In genomic region chr16:83755391-83755790, GRCh38 we compare ENCODE assay signal across 21 cellular contexts. TPM values are rescaled to one million over a fixed set of nuclear protein-coding genes. Genes with fewer than 3 reads are reported as not detected.
A peak's percentile ranks its signal among the peaks of the same experiment; 100 is the strongest.
DNase-seq lines count a peak whose midpoint lies in the region; ATAC-seq, FAIRE-seq and TF ChIP-seq lines count a peak whose summit lies in the region.
"Had no signal": no experiment of that assay in that cellular context is flagged by ENCODE, and none has a peak within 500 bp of the region (broad histone marks: within the 10 kb centered on the region; RNA-seq: fewer than 3 reads in every experiment).

No MANE protein-coding gene starts in this region.

- H3K36me3 Mint-ChIP-seq in WTC11 = peaks cover 20% of the 10 kb centered on the region
- H3K36me3 Mint-ChIP-seq: CD8-positive, alpha-beta T cell had no signal

- POLR2A ChIA-PET in HepG2 (lab: Yijun Ruan, JAX) = no interaction called here
- POLR2A ChIA-PET in WTC11 (lab: Charles Lee) = no interaction called here

- TF ChIP-seq EP300 in HepG2 (IDR thresholded peaks at IDR 0.05; ENCODE audit: low read depth in 2 of 2, low read length in 2 of 2) (no peak), HepG2 (CRISPR knock-in tag; IDR thresholded peaks at IDR 0.05; ENCODE audit: borderline replicate concordance) (no peak)

- in situ Hi-C loops in HepG2 (cut with HindIII; ENCODE audit: extremely low pct_ligation_motif_present, low pct_unique_long_range_greater_than_20kb) = no loop called here

- H3K4me2 ChIP-seq in HepG2 (ENCODE audit: low read depth, low read length) = no peak overlapping the region
- H3K4me2 ChIP-seq: A549; BLaER1 treated with 17β-estradiol and CSF1 and Interleukin-3, amounts not matched to agents 10 nM and 100 nM had no signal

- intact Hi-C loops in HepG2 (cut with micrococcal nuclease; ENCODE audit: unreplicated experiment) = no loop called here
- intact Hi-C loops in right lobe of liver (cut with DNase I) = no loop called here

- H3K4me3 ChIP-seq in HepG2 (replicated peaks in 1 of 3; ENCODE audit: insufficient read depth in 1 of 3, low read depth in 2 of 3, low read length in 3 of 3) (no peak overlapping the region), right lobe of liver (no peak overlapping the region)
- H3K4me3 ChIP-seq: A549; BLaER1 treated with 17β-estradiol and CSF1 and Interleukin-3, amounts not matched to agents 10 nM and 100 nM had no signal

- CTCF ChIA-PET in HepG2 (lab: Yijun Ruan, JAX; ENCODE audit: low intra/inter-chr PET ratio, low total read pairs) (no interaction called here), WTC11 (lab: Charles Lee) (no interaction called here)

- H3K4me1 Mint-ChIP-seq in WTC11 = no peaks in the 10 kb centered on the region
- H3K4me1 Mint-ChIP-seq: B cell had no signal

- no peak overlapping the region for H3K27ac Mint-ChIP-seq in WTC11
- H3K27ac Mint-ChIP-seq: B cell; CD4-positive, alpha-beta T cell; CD8-positive, alpha-beta T cell had no signal

- H4K20me1 ChIP-seq in HepG2 (ENCODE audit: insufficient read depth, low read length) = no peaks in the 10 kb centered on the region
- H4K20me1 ChIP-seq: BLaER1 treated with 17β-estradiol and CSF1 and Interleukin-3, amounts not matched to agents 10 nM and 100 nM had no signal

- H3K9me3 Mint-ChIP-seq in WTC11 = peaks cover 50% of the 10 kb centered on the region
- H3K9me3 Mint-ChIP-seq: CD4-positive, alpha-beta T cell had no signal

- peaks cover 13% of the 10 kb centered on the region for H3K9me3 ChIP-seq in HepG2 (ENCODE audit: low read length)
- peaks cover 0 to 5% (median 0%) of the 10 kb centered on the region in 4 donors for H3K9me3 ChIP-seq in right lobe of liver

- H3K27me3 Mint-ChIP-seq in WTC11 (ENCODE audit: low read depth) = no peaks in the 10 kb centered on the region

- TF ChIP-seq POLR2A in HepG2 (IDR thresholded peaks at IDR 0.05; ENCODE audit: insufficient read depth in 1 of 2, low read depth in 2 of 2, low read length in 2 of 2) (no peak), right lobe of liver (IDR thresholded peaks at IDR 0.05) (no peak)

- H3K4me1 ChIP-seq in HepG2 (ENCODE audit: insufficient read depth, low read length) (peaks cover 10% of the 10 kb centered on the region; the same call in 1 of the 2 replicates), right lobe of liver (peaks cover 0 to 5% (median 0%) of the 10 kb centered on the region in 4 donors)
- H3K4me1 ChIP-seq: A549; BLaER1 treated with 17β-estradiol and CSF1 and Interleukin-3, amounts not matched to agents 10 nM and 100 nM had no signal

- H3K79me2 ChIP-seq in HepG2 (ENCODE audit: insufficient read depth, low read length) = no peaks in the 10 kb centered on the region

- DNase-seq in HepG2 (ENCODE audit: low spot score) (no peak), right lobe of liver (no peak), WTC11 (ENCODE audit: low spot score) (no peak), foreskin melanocyte (no peak)
- DNase-seq: AML-193; Caco-2; Calu3; CD4-positive, alpha-beta T cell; CD8-positive, alpha-beta T cell; DMS79 treated with DMSO at 0.1 percent for 48 hours; GF-D8 had no signal

- H3K36me3 ChIP-seq in HepG2 (replicated peaks in 1 of 2; ENCODE audit: control insufficient read depth in 1 of 2, insufficient read depth in 2 of 2, low read length in 2 of 2) = no peaks in the 10 kb centered on the region
- no peaks in the 10 kb centered on the region for H3K36me3 ChIP-seq in right lobe of liver
- H3K36me3 ChIP-seq: BLaER1 treated with 17β-estradiol and CSF1 and Interleukin-3, amounts not matched to agents 10 nM and 100 nM had no signal

- TF ChIP-seq RAD21 in HepG2 (CRISPR knock-in tag; IDR thresholded peaks at IDR 0.05) = no peak

- no peak overlapping the region for H3K9ac ChIP-seq in HepG2 (ENCODE audit: insufficient read depth, low read depth, low read length)
- H3K9ac ChIP-seq: BLaER1 treated with 17β-estradiol and CSF1 and Interleukin-3, amounts not matched to agents 10 nM and 100 nM had no signal

- ATAC-seq in HepG2 = no peak
- no peak for ATAC-seq in right lobe of liver
- ATAC-seq in WTC11 = no peak
- no peak for ATAC-seq in HG03159 (IDR thresholded peaks at IDR 0.05; ENCODE audit: unreplicated experiment)
- ATAC-seq: A549; CD8-positive, alpha-beta T cell had no signal

- no peak overlapping the region for H3K27ac ChIP-seq in HepG2 (ENCODE audit: extremely low read length, insufficient read depth, low read length)
- H3K27ac ChIP-seq in right lobe of liver = no peak overlapping the region
- H3K27ac ChIP-seq: 22Rv1; A549; BLaER1 treated with 17β-estradiol and CSF1 and Interleukin-3, amounts not matched to agents 10 nM and 100 nM; C4-2B had no signal

- BruUV-seq in HepG2 (replicated peaks; lab: Mats Ljungman, UMichigan) = no TSS peak

- H3K27me3 ChIP-seq in HepG2 (ENCODE audit: control insufficient read depth in 1 of 2, insufficient read depth in 2 of 2, low read length in 2 of 2) (peaks cover 0 to 3% of the 10 kb centered on the region in 2 experiments; a peak in 1 of 5 replicates), right lobe of liver (no peaks in the 10 kb centered on the region)
- H3K27me3 ChIP-seq: BLaER1 treated with 17β-estradiol and CSF1 and Interleukin-3, amounts not matched to agents 10 nM and 100 nM had no signal

- no peak for FAIRE-seq in HepG2 (lab: Jason Lieb, UNC)
- FAIRE-seq: A549, D721Med, G401.6, GM12891, GM19239 had no signal

- no peak overlapping the region for H3K4me3 Mint-ChIP-seq in WTC11
- H3K4me3 Mint-ChIP-seq: B cell; CD4-positive, alpha-beta T cell; CD8-positive, alpha-beta T cell had no signal

- no peak overlapping the region for H2AFZ ChIP-seq in HepG2 (ENCODE audit: low read length)

- TF ChIP-seq CTCF in HepG2 (CRISPR knock-in tag; IDR thresholded peaks at IDR 0.05) = no peak
- TF ChIP-seq CTCF in right lobe of liver (IDR thresholded peaks at IDR 0.05) = no peak
- TF ChIP-seq CTCF in WTC11 (IDR thresholded peaks at IDR 0.05) = no peak

TF ChIP-seq in HepG2, 621 proteins besides CTCF, POLR2A, EP300 and RAD21:
- no peak for TF ChIP-seq ZNF639 (CRISPR knock-in tag; conservative IDR thresholded peaks at IDR 0.05)
- TF ChIP-seq ZNF317 (CRISPR knock-in tag; IDR thresholded peaks at IDR 0.05) = peak; percentile 96
- no peak for TF ChIP-seq RFXANK (CRISPR knock-in tag; IDR thresholded peaks at IDR 0.05)
- no peak for TF ChIP-seq SMARCE1 (IDR thresholded peaks at IDR 0.05; ENCODE audit: borderline replicate concordance)
- TF ChIP-seq ELF4 (CRISPR knock-in tag; IDR thresholded peaks at IDR 0.05; ENCODE audit: borderline replicate concordance) = no peak
TF ChIP-seq in HepG2: peak in this region for 1.

TF ChIP-seq in WTC11, 78 proteins besides CTCF, POLR2A, EP300 and RAD21:
- TF ChIP-seq TP53 (CRISPR knock-in tag; IDR thresholded peaks at IDR 0.05) (no peak), ZNF317 (CRISPR knock-in tag; IDR thresholded peaks at IDR 0.05; ENCODE audit: borderline replicate concordance, low read depth) (peak; percentile 97)

RNA-seq across cellular contexts. Expression of gene HSBP1, which starts 52.4 kb away (rescaled TPM):
- total RNA-seq in HepG2 (2016; rRNA removed; fragmentation: Illumina TruSeq; extraction: Trizol) (292 and 469 TPM in 2 replicates), right lobe of liver (10 to 100 TPM in 4 of 6 experiments, 1 to 10 TPM in 2; 5.6 to 46.2 (median 35.2) TPM), WTC11 (2021) (197 to 237 TPM (median 229 TPM) in 3 replicates)
- 90.0 and 120 TPM in 2 replicates for total RNA-seq in HepG2 (2016; cell fraction: cytosol; rRNA removed; fragmentation: Illumina TruSeq; extraction: Trizol; ENCODE audit: low read depth)
- 306 and 489 TPM in 2 replicates for total RNA-seq in HepG2 (2016; cell fraction: insoluble cytoplasmic fraction; rRNA removed; fragmentation: Illumina TruSeq; extraction: Trizol)
- total RNA-seq in HepG2 (2016; cell fraction: membrane; rRNA removed; fragmentation: Illumina TruSeq; extraction: Trizol) = 174 and 189 TPM in 2 replicates
- total RNA-seq in HepG2 (2016; cell fraction: nucleus; rRNA removed; fragmentation: Illumina TruSeq; extraction: Trizol) = 120 and 128 TPM in 2 replicates
- polyA plus RNA-seq in HepG2 (2011; rRNA removed) = 209 and 249 TPM in 2 replicates
- polyA plus RNA-seq in HepG2 (2011; cell fraction: cytosol; rRNA removed) = 65.8 and 77.6 TPM in 2 replicates
- 38.6 and 45.2 TPM in 2 replicates for polyA plus RNA-seq in HepG2 (2011; cell fraction: nucleus; rRNA removed)
- polyA plus RNA-seq in HepG2 (2012) = 219 and 268 TPM in 2 replicates
- 132 and 186 TPM in 2 replicates for polyA plus RNA-seq in HepG2 (2016; cell fraction: cytosol; fragmentation: Illumina TruSeq; extraction: Trizol; ENCODE audit: low read depth)
- polyA plus RNA-seq in HepG2 (2016; cell fraction: insoluble cytoplasmic fraction; fragmentation: Illumina TruSeq; extraction: Trizol; ENCODE audit: low read depth) = 432 and 474 TPM in 2 replicates
- 169 and 214 TPM in 2 replicates for polyA plus RNA-seq in HepG2 (2016; cell fraction: membrane; fragmentation: Illumina TruSeq; extraction: Trizol; ENCODE audit: low read depth)
- polyA plus RNA-seq in HepG2 (2016; cell fraction: nucleus; fragmentation: Illumina TruSeq; extraction: Trizol; ENCODE audit: insufficient read depth, low read depth) = 174 and 214 TPM in 2 replicates
- 34.2 and 39.9 TPM in 2 replicates for polyA minus RNA-seq in HepG2 (2011; rRNA and poly(A)+ RNA removed; ENCODE audit: low replicate concordance)
- 36.2 and 37.8 TPM in 2 replicates for polyA minus RNA-seq in HepG2 (2011; cell fraction: cytosol; rRNA and poly(A)+ RNA removed)
- polyA minus RNA-seq in HepG2 (2011; cell fraction: nucleus; rRNA and poly(A)+ RNA removed) = 26.5 and 28.5 TPM in 2 replicates

Comparison
In these comparisons a context has a peak if more than half of its experiments do, and no peak if none do; other contexts are left out.
1. Of the 50 proteins assayed by ChIP-seq in both HepG2 and WTC11: peak only in HepG2: none; only in WTC11: none; in both: ZNF317; in neither: 49.